Comparison of ENCODE assay signal across 26 cellular contexts in the genomic region with DNA sequence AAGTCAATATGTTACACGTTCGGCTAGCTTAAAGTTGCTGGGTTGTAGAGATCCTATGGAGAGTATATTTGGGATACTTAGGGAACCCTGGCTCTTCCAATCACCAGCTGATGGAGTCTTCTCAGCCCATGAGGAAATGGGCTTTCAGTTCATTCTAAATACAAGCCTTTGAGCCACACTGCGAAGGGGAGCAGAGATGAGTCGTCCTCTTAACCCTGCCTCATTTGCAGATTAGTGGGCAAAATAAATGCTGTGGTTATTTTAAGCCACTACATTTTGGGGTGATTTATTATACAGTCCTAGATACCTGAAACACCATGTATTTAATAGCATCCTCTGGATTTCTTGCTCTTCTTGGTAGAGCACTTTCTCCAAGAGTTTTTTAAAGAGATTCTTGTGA. TPM values are rescaled to one million over a fixed set of nuclear protein-coding genes. Genes with fewer than 3 reads are reported as not detected.
A peak's percentile ranks its signal among the peaks of the same experiment; 100 is the strongest.
DNase-seq lines count a peak whose midpoint lies in the region; ATAC-seq and TF ChIP-seq lines count a peak whose summit lies in the region.
"Had no signal": no experiment of that assay in that cellular context is flagged by ENCODE, and none has a peak within 500 bp of the region (broad histone marks: within the 10 kb centered on the region; RNA-seq: fewer than 3 reads in every experiment).

No MANE protein-coding gene starts in this region.

- no peak overlapping the region for H3K4me3 ChIP-seq in PC-3 (ENCODE audit: low read length)
- no peak overlapping the region for H3K4me3 ChIP-seq in fibroblast of villous mesenchyme (ENCODE audit: low read depth, low read length)
- H3K4me3 ChIP-seq: MG63 had no signal

- no peak overlapping the region for H3K9ac ChIP-seq in PC-3 (ENCODE audit: low read length)
- H3K9ac ChIP-seq: KMS-11, SK-N-SH had no signal

- H3K27ac ChIP-seq in PC-3 (ENCODE audit: low read length): no peak overlapping the region
- H3K27ac ChIP-seq: 22Rv1, KMS-11 had no signal

- 0 out of 2 replicates have a peak, but pooled peaks cover 3% of the 10 kb centered on the region for H3K9me2 ChIP-seq in PC-3 (replicated peaks; ENCODE audit: low read length)
- H3K9me2 ChIP-seq: SK-N-SH had no signal

- no peak overlapping the region for H2AFZ ChIP-seq in PC-3 (ENCODE audit: low read length)

- peak; percentile 19 for DNase-seq in DMS53 (lab: John Stamatoyannopoulos, UW)
- DNase-seq in DMS53 treated with DMSO at 0.1 percent for 48 hours (lab: John Stamatoyannopoulos, UW; ENCODE audit: unreplicated experiment): no peak
- DNase-seq in PC-3: no peak
- peak; percentile 16 for DNase-seq in fibroblast of villous mesenchyme (ENCODE audit: low read depth)
- no peak for DNase-seq in AG08395 (ENCODE audit: low spot score)
- DNase-seq in occipital lobe (lab: John Stamatoyannopoulos, UW): no peak
- no peak for DNase-seq in NK-92 (lab: John Stamatoyannopoulos, UW; ENCODE audit: unreplicated experiment)
- DNase-seq: BE2C; DMS153; MG63; NCI-H1092; NCI-H146; NCI-H2029 treated with DMSO at 0.1 percent for 48 hours; NCI-H2171; NCI-H446; NCI-H69; NK-92 treated with Interleukin-12 subunit alpha and Interleukin-12 subunit beta, amount 100 ng/mL, for 24 hours; OCI-M1; SHP77; SK-N-SH had no signal

- no peaks in the 10 kb centered on the region for H3K36me3 ChIP-seq in PC-3 (ENCODE audit: low read depth, low read length)
- H3K36me3 ChIP-seq: BE2C, MG63 had no signal

- 0 out of 2 replicates have a peak overlapping the region, but pooled peaks have one; percentile 9 for H3K4me2 ChIP-seq in PC-3 (ENCODE audit: low read length)
- H3K4me2 ChIP-seq: KMS-11, SK-N-SH had no signal

- H3F3A ChIP-seq in PC-3 (ENCODE audit: low read length, unreplicated experiment): no peaks in the 10 kb centered on the region

- ATAC-seq in PC-3 (no peak), GM21390 (IDR thresholded peaks at IDR 0.05; ENCODE audit: unreplicated experiment) (no peak)

- H3K27me3 ChIP-seq in PC-3 (ENCODE audit: low read length): no peaks in the 10 kb centered on the region
- H3K27me3 ChIP-seq: BE2C, MG63 had no signal

- no TSS peak for BruUV-seq in PC-3 (replicated peaks; lab: Mats Ljungman, UMichigan)

- H3K4me1 ChIP-seq in PC-3 (ENCODE audit: insufficient read depth, low read length): peaks cover 11% of the 10 kb centered on the region
- H3K4me1 ChIP-seq: BE2C had no signal

- H4K20me1 ChIP-seq in PC-3 (ENCODE audit: low read length): no peaks in the 10 kb centered on the region

- no peaks in the 10 kb centered on the region for H3K9me3 ChIP-seq in PC-3 (ENCODE audit: low read length)
- H3K9me3 ChIP-seq: BE2C, MG63, SK-N-SH had no signal

- intact Hi-C loops in PC-3 (cut with micrococcal nuclease): no loop called here

- no peak for TF ChIP-seq CTCF in PC-3 (conservative IDR thresholded peaks at IDR 0.05; ENCODE audit: low read depth, low read length)
- TF ChIP-seq CTCF in fibroblast of villous mesenchyme (IDR thresholded peaks at IDR 0.05; ENCODE audit: insufficient read depth, low read depth, low read length): no peak

- no peaks in the 10 kb centered on the region for H3K79me2 ChIP-seq in PC-3 (ENCODE audit: low read length)

- CTCF ChIA-PET in PC-3 (lab: Charles Lee): no interaction called here

- POLR2A ChIA-PET in PC-3 (lab: Charles Lee; ENCODE audit: unreplicated experiment): no interaction called here

RNA-seq across cellular contexts. Expression of a gene that starts 19.0 kb away (rescaled TPM):
- total RNA-seq in PC-3 (2014; rRNA removed) (not detected in 2 replicates), fibroblast of villous mesenchyme (28.3 and 54.8 TPM in 2 replicates), occipital lobe (24.3 TPM)
- total RNA-seq: CD4-positive, alpha-beta memory T cell; G401; HT-29 had no signal

Comparison
In these comparisons a context has a peak if more than half of its experiments do, and no peak if none do; other contexts are left out.
1. DNase-seq: peak in DMS53 (single experiment) and fibroblast of villous mesenchyme (single experiment); none in DMS53 treated with DMSO at 0.1 percent for 48 hours (single experiment), PC-3 (single experiment), AG08395 (single experiment), occipital lobe (single experiment) and NK-92 (single experiment).
2. RNA of a gene that starts 19.0 kb away (total RNA-seq): 28.3 to 54.8 TPM in fibroblast of villous mesenchyme and 24.3 TPM in occipital lobe (single experiment); not detected in PC-3; every median in the first group is over 10 times any median in the second.